In genomic region chr10:121085386-121085785, GRCh38 we compare ENCODE assay signal across 16 cellular contexts.
"Had no signal": no experiment of that assay in that cellular context is flagged by ENCODE, and none has a peak within 500 bp of the region (broad histone marks: within the 10 kb centered on the region; RNA-seq: fewer than 3 reads in every experiment).

No MANE protein-coding gene starts in this region.

- H3K27me3 ChIP-seq: left lung, right lobe of liver, testis, upper lobe of left lung had no signal

- H3K4me3 Mint-ChIP-seq: activated T-helper 17 cell treated with anti-CD3 and anti-CD28 coated beads, Interleukin-2, amount 50 U/mL, for 72 hours; memory B cell; natural killer cell; stimulated activated naive CD8-positive, alpha-beta T cell treated with anti-CD3 and anti-CD28 coated beads, Interleukin-15, amount 100 ng/mL, for 72 hours had no signal

- H3K27ac Mint-ChIP-seq: activated T-helper 17 cell treated with anti-CD3 and anti-CD28 coated beads, Interleukin-2, amount 50 U/mL, for 72 hours; memory B cell; natural killer cell had no signal

- DNase-seq: activated CD4-positive, alpha-beta T cell treated with anti-CD3 and anti-CD28 coated beads, Interleukin-2, amount 50 U/mL, for 1 hour; activated naive CD4-positive, alpha-beta T cell treated with Interleukin-2 at 50 U/mL for 16 hours; activated T-cell treated with anti-CD3 and anti-CD28 coated beads for 4 hours; aorta; dermis blood vessel endothelial cell; left lung; natural killer cell; right lobe of liver; stimulated activated naive CD8-positive, alpha-beta T cell treated with anti-CD3 and anti-CD28 coated beads, Interleukin-15, amount 100 ng/mL, for 72 hours; testis; upper lobe of left lung had no signal

- H3K4me1 Mint-ChIP-seq: activated T-helper 17 cell treated with anti-CD3 and anti-CD28 coated beads, Interleukin-2, amount 50 U/mL, for 72 hours; natural killer cell; stimulated activated naive CD8-positive, alpha-beta T cell treated with anti-CD3 and anti-CD28 coated beads, Interleukin-15, amount 100 ng/mL, for 72 hours had no signal

- H3K4me3 ChIP-seq: breast epithelium, left lung, right lobe of liver, smooth muscle cell, testis, upper lobe of left lung had no signal

- H3K4me2 ChIP-seq: smooth muscle cell had no signal

- H3K4me1 ChIP-seq: breast epithelium, left lung, right lobe of liver, testis had no signal

- H3K36me3 Mint-ChIP-seq: memory B cell, natural killer cell had no signal

- H3K36me3 ChIP-seq: breast epithelium, left lung, right lobe of liver, upper lobe of left lung had no signal

- H3K9me3 ChIP-seq: breast epithelium, left lung, right lobe of liver, testis, upper lobe of left lung had no signal

- H3K27ac ChIP-seq: breast epithelium, left lung, right lobe of liver, testis, upper lobe of left lung had no signal

- ATAC-seq: activated CD4-positive, CD25-positive, alpha-beta regulatory T cell treated with anti-CD3 and anti-CD28 coated beads, Interleukin-2, amount 50 U/mL, for 24 hours; activated T-helper 17 cell treated with anti-CD3 and anti-CD28 coated beads, Interleukin-2, amount 50 U/mL, for 72 hours; left lung; natural killer cell; right lobe of liver; stimulated activated naive CD8-positive, alpha-beta T cell treated with anti-CD3 and anti-CD28 coated beads, Interleukin-15, amount 100 ng/mL, for 72 hours had no signal
